In the genomic region with DNA sequence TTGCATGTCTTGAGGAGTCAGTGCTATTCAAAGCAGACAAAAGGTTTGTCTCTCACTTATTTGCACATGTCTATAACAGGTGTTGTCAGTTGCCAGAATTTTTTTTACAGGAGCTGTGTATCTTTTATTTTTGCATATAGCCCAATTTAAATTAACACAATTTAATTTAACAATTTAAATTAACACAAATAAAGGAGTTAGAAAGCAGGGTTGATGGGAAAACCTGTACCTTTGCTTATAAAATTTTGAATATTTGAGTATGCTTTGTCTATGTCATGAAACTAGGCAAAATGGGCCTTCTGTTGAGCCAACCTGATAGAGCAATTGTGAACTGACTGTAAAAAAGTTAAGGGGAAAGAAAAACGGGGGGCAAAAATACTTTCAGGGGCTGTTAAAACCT, we compare ENCODE assay signal across 33 cellular contexts.
DNase-seq lines count a peak whose midpoint lies in the region; ATAC-seq and TF ChIP-seq lines count a peak whose summit lies in the region.
"Had no signal": no experiment of that assay in that cellular context is flagged by ENCODE, and none has a peak within 500 bp of the region (broad histone marks: within the 10 kb centered on the region; RNA-seq: fewer than 3 reads in every experiment).

No MANE protein-coding gene starts in this region.

- peak overlapping the region; percentile 99 for H3K27ac Mint-ChIP-seq in activated naive CD4-positive, alpha-beta T cell treated with anti-CD3 and anti-CD28 coated beads, Interleukin-2, amount 10 ng/mL, durations not matched to agents 7 days and 5 days
- H3K27ac Mint-ChIP-seq in activated CD8-positive, alpha-beta T cell treated with anti-CD3 and anti-CD28 coated beads, Interleukin-2, amount 10 ng/mL, durations not matched to agents 7 days and 5 days: peak overlapping the region; percentile 92
- peak overlapping the region; percentile 85 for H3K27ac Mint-ChIP-seq in stimulated activated memory B cell treated with anti-CD40 and anti-IgM and Interleukin-4, amounts not matched to agents 10 μg/mL and 1 μg/mL and 100 μg/mL, for 72 hours
- H3K27ac Mint-ChIP-seq: progenitor cell of endocrine pancreas had no signal

- no peak overlapping the region for H3K4me3 ChIP-seq in HEK293 (ENCODE audit: low read depth, low read length)
- H3K4me3 ChIP-seq: dorsolateral prefrontal cortex, gastrocnemius medialis, lower lobe of right lung, MG63, SJSA1, upper lobe of left lung had no signal

- peaks cover 62% of the 10 kb centered on the region for H3K4me1 Mint-ChIP-seq in activated naive CD4-positive, alpha-beta T cell treated with anti-CD3 and anti-CD28 coated beads, Interleukin-2, amount 10 ng/mL, durations not matched to agents 7 days and 5 days
- peaks cover 46% of the 10 kb centered on the region for H3K4me1 Mint-ChIP-seq in activated CD8-positive, alpha-beta T cell treated with anti-CD3 and anti-CD28 coated beads, Interleukin-2, amount 10 ng/mL, durations not matched to agents 7 days and 5 days (ENCODE audit: low read depth)
- H3K4me1 Mint-ChIP-seq in stimulated activated memory B cell treated with anti-CD40 and anti-IgM and Interleukin-4, amounts not matched to agents 10 μg/mL and 1 μg/mL and 100 μg/mL, for 72 hours: peaks cover 27% of the 10 kb centered on the region

- peaks cover 9% of the 10 kb centered on the region for H3K4me1 ChIP-seq in HEK293 (ENCODE audit: control insufficient read depth, insufficient read depth, low read length)
- H3K4me1 ChIP-seq: SJSA1 had no signal

- H3K9me3 ChIP-seq in HEK293 (ENCODE audit: control insufficient read depth, insufficient read depth, low read depth, low read length): no peaks in the 10 kb centered on the region
- H3K9me3 ChIP-seq: gastrocnemius medialis had no signal

- CTCF ChIA-PET in activated naive CD4-positive, alpha-beta T cell treated with anti-CD3 and anti-CD28 coated beads, Interleukin-2, amount 10 ng/mL, durations not matched to agents 7 days and 5 days (lab: Charles Lee): interaction anchor here (3.0 kb wide), 1 partner anchor 24 kb away, joined by 12 read pairs; no protein-coding TSS in a partner anchor
- CTCF ChIA-PET in HEK293 (lab: Yijun Ruan, JAX) (interaction anchor here (0.7 to 1.0 kb wide), 3 partner anchors 302 to 635 kb away, joined by 3 to 5 read pairs (median 3); no protein-coding TSS in a partner anchor), RWPE1 (lab: Yijun Ruan, JAX) (no interaction called here)
- CTCF ChIA-PET in activated CD8-positive, alpha-beta T cell treated with anti-CD3 and anti-CD28 coated beads, Interleukin-2, amount 10 ng/mL, durations not matched to agents 7 days and 5 days (lab: Charles Lee): interaction anchor here (1.3 kb wide), 1 partner anchor 94 kb away, joined by 5 read pairs; no protein-coding TSS in a partner anchor

- no peaks in the 10 kb centered on the region for H3K36me3 ChIP-seq in HEK293 (ENCODE audit: control insufficient read depth in 2 of 2, insufficient read depth in 1 of 2, low read length in 2 of 2)
- H3K36me3 ChIP-seq: brain microvascular endothelial cell, lower lobe of right lung, MG63, SJSA1, upper lobe of left lung had no signal

- TF ChIP-seq CTCF in HEK293 (tag by site-specific recombination; IDR thresholded peaks at IDR 0.05) (no peak), RWPE1 (conservative IDR thresholded peaks at IDR 0.05; ENCODE audit: low read depth) (no peak)

- H3K4me3 Mint-ChIP-seq in activated naive CD4-positive, alpha-beta T cell treated with anti-CD3 and anti-CD28 coated beads, Interleukin-2, amount 10 ng/mL, durations not matched to agents 7 days and 5 days: peak overlapping the region; percentile 63
- peak overlapping the region; percentile 61 for H3K4me3 Mint-ChIP-seq in activated CD8-positive, alpha-beta T cell treated with anti-CD3 and anti-CD28 coated beads, Interleukin-2, amount 10 ng/mL, durations not matched to agents 7 days and 5 days
- H3K4me3 Mint-ChIP-seq in stimulated activated memory B cell treated with anti-CD40 and anti-IgM and Interleukin-4, amounts not matched to agents 10 μg/mL and 1 μg/mL and 100 μg/mL, for 72 hours: no peak overlapping the region

- peaks cover 29% of the 10 kb centered on the region for H3K9me3 Mint-ChIP-seq in activated naive CD4-positive, alpha-beta T cell treated with anti-CD3 and anti-CD28 coated beads, Interleukin-2, amount 10 ng/mL, durations not matched to agents 7 days and 5 days
- H3K9me3 Mint-ChIP-seq in activated CD8-positive, alpha-beta T cell treated with anti-CD3 and anti-CD28 coated beads, Interleukin-2, amount 10 ng/mL, durations not matched to agents 7 days and 5 days (ENCODE audit: insufficient read depth): peaks cover 8% of the 10 kb centered on the region
- peaks cover 10% of the 10 kb centered on the region for H3K9me3 Mint-ChIP-seq in stimulated activated memory B cell treated with anti-CD40 and anti-IgM and Interleukin-4, amounts not matched to agents 10 μg/mL and 1 μg/mL and 100 μg/mL, for 72 hours

- peaks cover 20% of the 10 kb centered on the region for H3K36me3 Mint-ChIP-seq in activated naive CD4-positive, alpha-beta T cell treated with anti-CD3 and anti-CD28 coated beads, Interleukin-2, amount 10 ng/mL, durations not matched to agents 7 days and 5 days
- H3K36me3 Mint-ChIP-seq in activated CD8-positive, alpha-beta T cell treated with anti-CD3 and anti-CD28 coated beads, Interleukin-2, amount 10 ng/mL, durations not matched to agents 7 days and 5 days (ENCODE audit: low read depth): peaks cover 22% of the 10 kb centered on the region
- peaks cover 10% of the 10 kb centered on the region for H3K36me3 Mint-ChIP-seq in stimulated activated memory B cell treated with anti-CD40 and anti-IgM and Interleukin-4, amounts not matched to agents 10 μg/mL and 1 μg/mL and 100 μg/mL, for 72 hours

- no peak for DNase-seq in activated naive CD4-positive, alpha-beta T cell treated with anti-CD3 and anti-CD28 coated beads, Interleukin-2, amount 10 ng/mL, durations not matched to agents 7 days and 5 days
- no peak for DNase-seq in activated naive CD4-positive, alpha-beta T cell treated with anti-CD3 and anti-CD28 coated beads, Interleukin-2, amount 50 U/mL, for 16 hours
- no peak for DNase-seq in activated CD8-positive, alpha-beta T cell treated with anti-CD3 and anti-CD28 coated beads, Interleukin-2, amount 10 ng/mL, durations not matched to agents 7 days and 5 days
- no peak for DNase-seq in effector CD8-positive, alpha-beta T cell (lab: John Stamatoyannopoulos, UW)
- DNase-seq in hippocampal formation (lab: John Stamatoyannopoulos, UW) (no peak), RWPE1 (ENCODE audit: low spot score) (no peak)
- DNase-seq: activated CD4-positive, CD25-positive, alpha-beta regulatory T cell treated with anti-CD3 and anti-CD28 coated beads, Interleukin-2, amount 50 U/mL, for 72 hours; amniotic stem cell; brain microvascular endothelial cell; COR-L47; DMS79; dorsolateral prefrontal cortex; gastrocnemius medialis; GDM1; KG1; MG63; naive thymus-derived CD4-positive, alpha-beta T cell; NCI-H1105; NCI-H187 treated with DMSO at 0.1 percent for 48 hours; NCI-H2171 treated with DMSO at 0.1 percent for 48 hours; NCI-H510A; nucleus accumbens; RPMI8226; stimulated activated CD4-positive, alpha-beta T cell treated with anti-CD3 and anti-CD28 coated beads, Interleukin-12 subunit alpha, Interleukin-12 subunit beta, amount 100 ng/mL, for 4 hours; stimulated activated CD4-positive, alpha-beta T cell treated with anti-CD3 and anti-CD28 coated beads, Interleukin-2, amount 100 ng/mL, for 48 hours; upper lobe of left lung had no signal

- no peak overlapping the region for H3K27ac ChIP-seq in HEK293 (ENCODE audit: extremely low read depth, low read depth, low read length)
- no peak overlapping the region for H3K27ac ChIP-seq in RWPE1
- H3K27ac ChIP-seq: brain microvascular endothelial cell, SJSA1, upper lobe of left lung had no signal

- POLR2A ChIA-PET in HEK293 (lab: Yijun Ruan, JAX): no interaction called here
- POLR2A ChIA-PET in activated CD8-positive, alpha-beta T cell treated with anti-CD3 and anti-CD28 coated beads, Interleukin-2, amount 10 ng/mL, durations not matched to agents 7 days and 5 days (lab: Charles Lee): no interaction called here
- POLR2A ChIA-PET in RWPE1 (lab: Yijun Ruan, JAX; ENCODE audit: low non-redundant PET): no interaction called here

- no peak for ATAC-seq in activated CD8-positive, alpha-beta T cell treated with anti-CD3 and anti-CD28 coated beads, Interleukin-2, amount 10 ng/mL, durations not matched to agents 7 days and 5 days
- ATAC-seq in stimulated activated memory B cell treated with anti-CD40 and anti-IgM and Interleukin-4, amounts not matched to agents 10 μg/mL and 1 μg/mL and 100 μg/mL, for 72 hours: no peak
- ATAC-seq: gastrocnemius medialis; HCT116; lower lobe of right lung; naive thymus-derived CD4-positive, alpha-beta T cell; sciatic nerve had no signal

- H3K27me3 Mint-ChIP-seq in activated naive CD4-positive, alpha-beta T cell treated with anti-CD3 and anti-CD28 coated beads, Interleukin-2, amount 10 ng/mL, durations not matched to agents 7 days and 5 days: peaks cover 8% of the 10 kb centered on the region
- H3K27me3 Mint-ChIP-seq in activated CD8-positive, alpha-beta T cell treated with anti-CD3 and anti-CD28 coated beads, Interleukin-2, amount 10 ng/mL, durations not matched to agents 7 days and 5 days (ENCODE audit: low read depth): peaks cover 13% of the 10 kb centered on the region
- peaks cover 24% of the 10 kb centered on the region for H3K27me3 Mint-ChIP-seq in stimulated activated memory B cell treated with anti-CD40 and anti-IgM and Interleukin-4, amounts not matched to agents 10 μg/mL and 1 μg/mL and 100 μg/mL, for 72 hours
- H3K27me3 Mint-ChIP-seq: naive thymus-derived CD4-positive, alpha-beta T cell; progenitor cell of endocrine pancreas had no signal

TF ChIP-seq in HEK293, 187 proteins besides CTCF, POLR2A, EP300 and RAD21:
- TF ChIP-seq ZNF664 (tag by site-specific recombination; IDR thresholded peaks at IDR 0.05) (peak; percentile 95), ZNF157 (tag by site-specific recombination; IDR thresholded peaks at IDR 0.05) (no peak), ZNF654 (tag by site-specific recombination; IDR thresholded peaks at IDR 0.05; ENCODE audit: low read depth) (no peak), ZFP69B (tag by site-specific recombination; IDR thresholded peaks at IDR 0.05) (no peak)
